Comparison of ENCODE assay signal across 32 cellular contexts in the genomic region with DNA sequence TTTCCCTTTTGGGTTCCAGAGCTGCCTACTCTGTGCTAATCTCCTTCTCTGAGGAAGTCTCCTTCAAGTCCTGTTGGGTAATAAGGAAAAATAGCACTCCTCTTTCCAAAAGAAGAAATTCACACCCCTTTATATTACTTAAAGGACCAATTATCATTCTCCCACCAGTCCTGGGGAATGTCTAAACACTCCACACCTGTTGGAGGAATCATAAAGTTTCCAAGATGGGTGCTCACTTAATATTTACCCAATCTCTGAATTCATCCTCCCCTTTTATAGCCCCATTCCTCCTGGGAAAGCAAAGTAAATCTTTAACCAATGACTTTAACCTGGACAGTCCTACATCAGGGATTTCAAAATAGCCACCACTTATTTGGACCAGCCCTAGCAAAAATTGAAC.
"Had no signal": no experiment of that assay in that cellular context is flagged by ENCODE, and none has a peak within 500 bp of the region (broad histone marks: within the 10 kb centered on the region; RNA-seq: fewer than 3 reads in every experiment).

No MANE protein-coding gene starts in this region.

- FAIRE-seq: bronchial epithelial cell, TTC549 had no signal

- H3K27me3 ChIP-seq: adrenal gland, ascending aorta, cardiac muscle cell had no signal

- H3K9me3 ChIP-seq: adrenal gland, ascending aorta had no signal

- H3K4me3 ChIP-seq: adrenal gland, ascending aorta, cardiac muscle cell had no signal

- H3K27ac ChIP-seq: adrenal gland, ascending aorta, cardiac muscle cell, VCaP had no signal

- H3K36me3 ChIP-seq: adrenal gland, ascending aorta, cardiac muscle cell had no signal

- H3K4me1 ChIP-seq: adrenal gland, ascending aorta had no signal

- DNase-seq: activated B cell treated with CpG ODN at 0.5 μM for 24 hours; activated CD4-positive, alpha-beta memory T cell treated with anti-CD3 and anti-CD28 coated beads for 36 hours; activated CD4-positive, alpha-beta T cell treated with anti-CD3 and anti-CD28 coated beads for 4 hours; activated CD4-positive, alpha-beta T cell treated with anti-CD3 and anti-CD28 coated beads, Interleukin-2, amount 10 ng/mL, durations not matched to agents 24 days and 14 days; activated CD4-positive, alpha-beta T cell treated with anti-CD3 and anti-CD28 coated beads, Interleukin-2, amount 50 U/mL, for 1 hour; activated CD4-positive, alpha-beta T cell treated with anti-CD3 and anti-CD28 coated beads, Interleukin-2, amount 50 U/mL, for 4 hours; activated CD4-positive, CD25-positive, alpha-beta regulatory T cell treated with anti-CD3 and anti-CD28 coated beads, Interleukin-2, amount 50 U/mL, for 72 hours; activated CD8-positive, alpha-beta memory T cell treated with anti-CD3 and anti-CD28 coated beads, Interleukin-2, amount 50 U/mL, for 4 hours; activated CD8-positive, alpha-beta T cell treated with anti-CD3 and anti-CD28 coated beads for 36 hours; activated effector memory CD4-positive, alpha-beta T cell treated with anti-CD3 and anti-CD28 coated beads, Interleukin-2, amount 50 U/mL, for 16 hours; activated gamma-delta T cell treated with Interleukin-2 at 50 U/mL for 16 hours; activated naive CD4-positive, alpha-beta T cell; activated naive CD4-positive, alpha-beta T cell treated with anti-CD3 and anti-CD28 coated beads for 36 hours; activated naive CD4-positive, alpha-beta T cell treated with anti-CD3 and anti-CD28 coated beads, Interleukin-2, amount 50 U/mL, for 16 hours; activated naive CD8-positive, alpha-beta T cell treated with anti-CD3 and anti-CD28 coated beads for 36 hours; activated T-cell treated with anti-CD3 and anti-CD28 coated beads for 4 hours; activated T-cell treated with anti-CD3 and anti-CD28 coated beads, Interleukin-2, amount 50 U/mL, for 1 hour; activated T-cell treated with anti-CD3 and anti-CD28 coated beads, Interleukin-2, amount 50 U/mL, for 4 hours; activated T-cell treated with anti-CD3 and anti-CD28 coated beads, Interleukin-2, amount 50 U/mL, for 72 hours; adrenal gland; amygdala; anterior cingulate cortex; caudate nucleus; cerebellar nuclear complex; T-helper 1 cell; T-helper 2 cell; T-helper 9 cell had no signal
